15 cellular contexts compared by ENCODE assay signal in genomic region chr2:68646303-68646702, GRCh38. TPM values are rescaled to one million over a fixed set of nuclear protein-coding genes. Genes with fewer than 3 reads are reported as not detected.
DNase-seq lines count a peak whose midpoint lies in the region; ATAC-seq and TF ChIP-seq lines count a peak whose summit lies in the region.
"Had no signal": no experiment of that assay in that cellular context is flagged by ENCODE, and none has a peak within 500 bp of the region (broad histone marks: within the 10 kb centered on the region; RNA-seq: fewer than 3 reads in every experiment).

No MANE protein-coding gene starts in this region.

- H3K4me1 ChIP-seq in liver (ENCODE audit: control insufficient read depth in 4 of 4, insufficient read depth in 4 of 4, low read length in 3 of 4) = peaks cover 3 to 11% (median 5%) of the 10 kb centered on the region in 4 donors

- no peak overlapping the region for H3K9ac ChIP-seq in liver (ENCODE audit: low read depth in 1 of 2, low read length in 2 of 2)

- no peak for ATAC-seq in HG02981 (IDR thresholded peaks at IDR 0.05; ENCODE audit: unreplicated experiment)

- peak; percentile 74 to 77 for TF ChIP-seq RAD21 in liver (IDR thresholded peaks at IDR 0.05)

- no peaks in the 10 kb centered on the region for H3K27me3 ChIP-seq in liver (ENCODE audit: control insufficient read depth in 4 of 4, insufficient read depth in 4 of 4, low read length in 3 of 4)
- H3K27me3 ChIP-seq: testis had no signal

- peak; percentile 63 for TF ChIP-seq CTCF in VCaP (conservative IDR thresholded peaks at IDR 0.05)
- TF ChIP-seq CTCF in liver (IDR thresholded peaks at IDR 0.05; ENCODE audit: low read depth, low read length, missing input control) = peak; percentile 43

- no peak overlapping the region for H3K4me3 ChIP-seq in liver (ENCODE audit: low read depth in 1 of 3, low read length in 3 of 3)
- H3K4me3 ChIP-seq: coronary artery, testis had no signal

- H3K9me3 ChIP-seq in liver (ENCODE audit: control insufficient read depth in 4 of 4, low read length in 3 of 4) = no peaks in the 10 kb centered on the region
- H3K9me3 ChIP-seq: testis had no signal

- H3K27ac ChIP-seq in VCaP (no peak overlapping the region), liver (ENCODE audit: low read depth in 1 of 2, low read length in 2 of 2) (no peak overlapping the region)
- H3K27ac ChIP-seq: coronary artery, testis had no signal

- no peaks in the 10 kb centered on the region for H3K36me3 ChIP-seq in liver (ENCODE audit: control insufficient read depth in 4 of 4, insufficient read depth in 3 of 4, low read depth in 1 of 4, low read length in 3 of 4)

- 65% methylated on average over 3 of the region's 3 CpGs for WGBS in liver

- DNase-seq in NCI-H146 (lab: John Stamatoyannopoulos, UW) (peak; percentile 3), NCI-H146 treated with DMSO at 0.1 percent for 48 hours (lab: John Stamatoyannopoulos, UW; ENCODE audit: unreplicated experiment) (no peak), M059J (ENCODE audit: low read depth) (peak; percentile 12), ureter (ENCODE audit: low spot score) (no peak)
- no peak for DNase-seq in stimulated activated CD8-positive, alpha-beta memory T cell treated with anti-CD3 and anti-CD28 coated beads, Interleukin-4, amount 100 ng/mL, for 48 hours
- DNase-seq: DMS79 treated with DMSO at 0.1 percent for 48 hours, islet precursor cell, NCI-H1092, testis had no signal

TF ChIP-seq in liver, 16 proteins besides CTCF, POLR2A, EP300 and RAD21:
- no peak for TF ChIP-seq EGR1 (IDR thresholded peaks at IDR 0.05; ENCODE audit: low read depth in 2 of 2)
- TF ChIP-seq REST (IDR thresholded peaks at IDR 0.05) = no peak
- no peak for TF ChIP-seq FOXA1 (IDR thresholded peaks at IDR 0.05)
- no peak for TF ChIP-seq RXRA (IDR thresholded peaks at IDR 0.05)
- TF ChIP-seq, protein P1, sequence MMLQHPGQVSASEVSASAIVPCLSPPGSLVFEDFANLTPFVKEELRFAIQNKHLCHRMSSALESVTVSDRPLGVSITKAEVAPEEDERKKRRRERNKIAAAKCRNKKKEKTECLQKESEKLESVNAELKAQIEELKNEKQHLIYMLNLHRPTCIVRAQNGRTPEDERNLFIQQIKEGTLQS (IDR thresholded peaks at IDR 0.05) = no peak
- TF ChIP-seq ZBTB33 (IDR thresholded peaks at IDR 0.05) = no peak
- no peak for TF ChIP-seq YY1 (IDR thresholded peaks at IDR 0.05)
- no peak for TF ChIP-seq TAF1 (conservative IDR thresholded peaks at IDR 0.05)
- TF ChIP-seq JUND (IDR thresholded peaks at IDR 0.05) = no peak

RNA-seq across cellular contexts. Expression of gene PROKR1, which starts 2.9 kb away (rescaled TPM):
- 0.17 TPM in 1 of 2 replicates, not detected in the other for total RNA-seq in M059J (2014; rRNA removed; shearing (Covaris generic))
- total RNA-seq in liver (under 1 TPM in 1 of 2 donors, not detected in 1; 0.05 TPM), ureter (not detected)
- under 1 TPM in 1 of 2 donors, not detected in 1; 0.02 TPM for polyA plus RNA-seq in liver
- total RNA-seq: natural killer cell treated with Interleukin-12 subunit alpha and Interleukin-12 subunit beta and Interleukin-15 and Interleukin-18, amount 100 ng/mL, for 72 hours; T-helper 2 cell treated with Interferon-gamma antibody and Interleukin-4, amounts not matched to agents 100 ng/mL and 5 ng/mL, for 36 hours had no signal

Comparison
In these comparisons a context has a peak if more than half of its experiments do, and no peak if none do; other contexts are left out.
1. DNase-seq: peak in NCI-H146 (single experiment) and M059J (single experiment); none in NCI-H146 treated with DMSO at 0.1 percent for 48 hours (single experiment), ureter (single experiment) and stimulated activated CD8-positive, alpha-beta memory T cell treated with anti-CD3 and anti-CD28 coated beads, Interleukin-4, amount 100 ng/mL, for 48 hours (single experiment).